8 cellular contexts compared by ENCODE assay signal in genomic region chr9:127589955-127590370, GRCh38. TPM values are rescaled to one million over a fixed set of nuclear protein-coding genes. Genes with fewer than 3 reads are reported as not detected.
DNase-seq lines count a peak whose midpoint lies in the region; ATAC-seq and TF ChIP-seq lines count a peak whose summit lies in the region.

No MANE protein-coding gene starts in this region.

- H3K4me1 ChIP-seq in neutrophil (ENCODE audit: control insufficient read depth in 1 of 2, insufficient read depth in 1 of 2, low read depth in 1 of 2, low read length in 1 of 2): no peaks in the 10 kb centered on the region

- TF ChIP-seq CTCF in GM12865 (IDR thresholded peaks at IDR 0.05; ENCODE audit: insufficient read depth, low read depth, low read length, missing control alignments) (peak; percentile 75), WTC11 (IDR thresholded peaks at IDR 0.05) (peak; percentile 79), fibroblast of the aortic adventitia (IDR thresholded peaks at IDR 0.05; ENCODE audit: insufficient read depth, low read length) (peak; percentile 96), neutrophil (IDR thresholded peaks at IDR 0.05) (peak; percentile 66)

- H3K27ac ChIP-seq in neutrophil: no peak overlapping the region

- no peak overlapping the region for H3K4me3 ChIP-seq in GM12865 (ENCODE audit: low read depth, low read length)
- no peak overlapping the region for H3K4me3 ChIP-seq in fibroblast of the aortic adventitia (ENCODE audit: low read depth, low read length)
- H3K4me3 ChIP-seq in neutrophil (ENCODE audit: low read depth in 1 of 2, low read length in 1 of 2): no peak overlapping the region

- CTCF ChIA-PET in WTC11 (lab: Charles Lee): interaction anchor here (0.7 to 5.5 kb wide), 19 partner anchors 9 to 279 kb away, joined by 3 to 80 read pairs (median 5); partner anchors contain the start of gene TOR2A

- no peak overlapping the region for H3K4me3 Mint-ChIP-seq in WTC11

- H3K27me3 Mint-ChIP-seq in WTC11 (ENCODE audit: low read depth): no peaks in the 10 kb centered on the region

- no peaks in the 10 kb centered on the region for H3K9me3 ChIP-seq in neutrophil

- H3K27me3 ChIP-seq in neutrophil: peaks cover 36% of the 10 kb centered on the region

- no peaks in the 10 kb centered on the region for H3K9me3 Mint-ChIP-seq in WTC11

- H3K36me3 ChIP-seq in neutrophil: no peaks in the 10 kb centered on the region

- H3K4me1 Mint-ChIP-seq in WTC11: peaks cover 15% of the 10 kb centered on the region

- no peak overlapping the region for H3K27ac Mint-ChIP-seq in WTC11

- DNase-seq in AG08395 (ENCODE audit: low spot score) (peak; percentile 80), GM12865 (ENCODE audit: low read depth) (peak; percentile 47), NCI-H2171 treated with DMSO at 0.1 percent for 48 hours (lab: John Stamatoyannopoulos, UW) (peak; percentile 91), WTC11 (ENCODE audit: low spot score) (peak; percentile 74), fibroblast of the aortic adventitia (ENCODE audit: low read depth) (peak; percentile 89)

- POLR2A ChIA-PET in WTC11 (lab: Charles Lee): no interaction called here

- ATAC-seq in WTC11: peak; percentile 61
- no peak for ATAC-seq in HG03565 (IDR thresholded peaks at IDR 0.05; ENCODE audit: unreplicated experiment)
- ATAC-seq in HG02884 (IDR thresholded peaks at IDR 0.05; ENCODE audit: unreplicated experiment): no peak

- H3K36me3 Mint-ChIP-seq in WTC11: no peaks in the 10 kb centered on the region

TF ChIP-seq in WTC11, 78 proteins besides CTCF, POLR2A, EP300 and RAD21:
- TF ChIP-seq MAX (CRISPR knock-in tag; IDR thresholded peaks at IDR 0.05): no peak
TF ChIP-seq in WTC11: peak in this region for 0.

RNA-seq across cellular contexts. Expression of gene STXBP1, which starts 22.1 kb away (rescaled TPM):
- total RNA-seq in WTC11 (2021): 37.1 to 45.6 TPM (median 40.3 TPM) in 3 replicates
- total RNA-seq in fibroblast of the aortic adventitia (ENCODE audit: low replicate concordance): 25.5 and 40.6 TPM in 2 replicates
